Comparison of ENCODE assay signal across 10 cellular contexts in genomic region chr17:4500188-4500565, GRCh38. TPM values are rescaled to one million over a fixed set of nuclear protein-coding genes. Genes with fewer than 3 reads are reported as not detected.
A peak's percentile ranks its signal among the peaks of the same experiment; 100 is the strongest.
DNase-seq lines count a peak whose midpoint lies in the region; ATAC-seq and TF ChIP-seq lines count a peak whose summit lies in the region.
"Had no signal": no experiment of that assay in that cellular context is flagged by ENCODE, and none has a peak within 500 bp of the region (broad histone marks: within the 10 kb centered on the region; RNA-seq: fewer than 3 reads in every experiment).

No MANE protein-coding gene starts in this region.

- no peak for DNase-seq in spleen
- DNase-seq in LoVo (ENCODE audit: low spot score), result no peak
- no peak for DNase-seq in NCI-H1930 (lab: John Stamatoyannopoulos, UW)
- DNase-seq: foreskin keratinocyte; NCI-H524 treated with DMSO at 0.1 percent for 48 hours; stimulated activated CD4-positive, alpha-beta T cell treated with anti-CD3 and anti-CD28 coated beads, Interleukin-2, amount 100 ng/mL, for 48 hours had no signal

- no peak overlapping the region for H3K9ac ChIP-seq in SU-DHL-6 (ENCODE audit: low read length)
- no peak overlapping the region for H3K9ac ChIP-seq in iPS-20b (ENCODE audit: low read depth, low read length)

- H2AFZ ChIP-seq in SU-DHL-6 (ENCODE audit: low read depth, low read length, severe bottlenecking), result no peak overlapping the region

- H3K36me3 ChIP-seq in HEK293 (ENCODE audit: control insufficient read depth in 2 of 2, insufficient read depth in 1 of 2, low read length in 2 of 2), result no peaks in the 10 kb centered on the region
- no peaks in the 10 kb centered on the region for H3K36me3 ChIP-seq in SU-DHL-6 (ENCODE audit: low read length)
- no peaks in the 10 kb centered on the region for H3K36me3 ChIP-seq in iPS-20b (ENCODE audit: insufficient read depth, low read depth, low read length)
- H3K36me3 ChIP-seq in spleen, result no peaks in the 10 kb centered on the region

- POLR2A ChIA-PET in HEK293 (lab: Yijun Ruan, JAX), result interaction anchor here (2.1 kb wide), 1 partner anchor 55 kb away, joined by 5 read pairs; the partner anchor contains the start of gene MYBBP1A

- no peaks in the 10 kb centered on the region for H3K9me2 ChIP-seq in SU-DHL-6 (replicated peaks; ENCODE audit: insufficient read depth, low read length)

- H3K79me2 ChIP-seq in SU-DHL-6 (ENCODE audit: insufficient read depth, low read length), result no peaks in the 10 kb centered on the region

- H4K20me1 ChIP-seq in SU-DHL-6 (ENCODE audit: low read depth, low read length), result no peaks in the 10 kb centered on the region

- H3K27me3 ChIP-seq in SU-DHL-6 (ENCODE audit: low read length) (0 out of 2 replicates have a peak, but pooled peaks cover 5% of the 10 kb centered on the region), iPS-20b (ENCODE audit: insufficient read depth, low read length) (peaks cover 61% of the 10 kb centered on the region), spleen (replicated peaks in 1 of 7) (peaks cover 0 to 72% (median 21%) of the 10 kb centered on the region in 7 donors)

- TF ChIP-seq CTCF in HEK293 (tag by site-specific recombination; IDR thresholded peaks at IDR 0.05), result no peak
- no peak for TF ChIP-seq CTCF in SU-DHL-6 (IDR thresholded peaks at IDR 0.05; ENCODE audit: insufficient read depth, low read length, poor library complexity, severe bottlenecking)
- peak in 2 of 11 experiments; percentile 6 to 15 for TF ChIP-seq CTCF in spleen (IDR thresholded peaks at IDR 0.05 in 8 of 11, conservative IDR thresholded peaks at IDR 0.05 in 3 of 11)

- H3K4me1 ChIP-seq in HEK293 (ENCODE audit: control insufficient read depth, insufficient read depth, low read length) (no peaks in the 10 kb centered on the region), iPS-20b (ENCODE audit: insufficient read depth, low read length) (peaks cover 2% of the 10 kb centered on the region; the same call in 1 of the 2 replicates), spleen (peaks cover 37 to 83% (median 61%) of the 10 kb centered on the region in 6 donors)

- H3K4me3 ChIP-seq in HEK293 (ENCODE audit: low read depth, low read length) (no peak overlapping the region), SU-DHL-6 (ENCODE audit: insufficient read depth, low read length, poor library complexity, severe bottlenecking) (no peak overlapping the region), iPS-20b (ENCODE audit: low read length) (peak overlapping the region; percentile 65), spleen (peak overlapping the region; percentile 45 to 80 (median 62))

- no peaks in the 10 kb centered on the region for H3K9me3 ChIP-seq in HEK293 (ENCODE audit: control insufficient read depth, insufficient read depth, low read depth, low read length)
- H3K9me3 ChIP-seq in SU-DHL-6 (ENCODE audit: insufficient read depth, low read length), result no peaks in the 10 kb centered on the region
- no peaks in the 10 kb centered on the region for H3K9me3 ChIP-seq in iPS-20b (ENCODE audit: insufficient read depth, low read depth, low read length)
- no peaks in the 10 kb centered on the region for H3K9me3 ChIP-seq in spleen

- H3K27ac ChIP-seq in HEK293 (ENCODE audit: extremely low read depth, low read depth, low read length) (no peak overlapping the region), SU-DHL-6 (ENCODE audit: low read depth, low read length) (no peak overlapping the region), iPS-20b (ENCODE audit: low read length) (no peak overlapping the region), spleen (peak overlapping the region in 7 of 8 donors; percentile 12 to 81 (median 74))
- H3K27ac ChIP-seq: foreskin keratinocyte had no signal

- 5 to 9% (median 6%) methylated on average over 6 to 7 of the region's 7 CpGs for WGBS in spleen, 5 donors

- no peaks in the 10 kb centered on the region for H3F3A ChIP-seq in SU-DHL-6 (ENCODE audit: insufficient read depth)

- H3K4me2 ChIP-seq in SU-DHL-6 (ENCODE audit: low read depth, low read length, poor library complexity, severe bottlenecking), result peak overlapping the region; percentile 59

- CTCF ChIA-PET in HEK293 (lab: Yijun Ruan, JAX), result interaction anchor here (0.6 to 1.0 kb wide), 4 partner anchors 21 to 367 kb away, joined by 3 to 4 read pairs (median 3); no protein-coding TSS in a partner anchor

- intact Hi-C loops in spleen (cut with DNase I; ENCODE audit: low total_unique reads), result no loop called here

- no peak for ATAC-seq in GM21381 (IDR thresholded peaks at IDR 0.05; ENCODE audit: unreplicated experiment)
- ATAC-seq: foreskin keratinocyte had no signal

- TF ChIP-seq POLR2A in spleen (IDR thresholded peaks at IDR 0.05), result no peak

TF ChIP-seq in HEK293, 187 proteins besides CTCF, POLR2A, EP300 and RAD21:
- TF ChIP-seq ZNF768 (tag by site-specific recombination; IDR thresholded peaks at IDR 0.05) (no peak), ZNF843 (tag by site-specific recombination; IDR thresholded peaks at IDR 0.05) (no peak), ZSCAN30 (tag by site-specific recombination; IDR thresholded peaks at IDR 0.05) (no peak), SP2 (tag by site-specific recombination; IDR thresholded peaks at IDR 0.05) (0 out of 2 replicates have a peak, but pooled peaks have one; percentile 2)

RNA-seq across cellular contexts. Expression of gene SPNS2, which starts 1.5 kb away (rescaled TPM):
- total RNA-seq in spleen, result 10 to 100 TPM; 19.6 to 53.5 (median 36.6) TPM
- 10 to 100 TPM in 2 of 3 donors, 1 to 10 TPM in 1; 8.1 to 20.4 (median 13.2) TPM for polyA plus RNA-seq in spleen

RNA-seq across cellular contexts. Expression of gene MYBBP1A, which starts 55.0 kb away (rescaled TPM):
- total RNA-seq in spleen, result 10 to 100 TPM; 37.1 to 71.2 (median 54.4) TPM
- polyA plus RNA-seq in spleen, result 10 to 100 TPM; 24.7 to 48.6 (median 35.5) TPM

Comparison
In these comparisons a context has a peak if more than half of its experiments do, and no peak if none do; other contexts are left out.
1. H3K27ac ChIP-seq: peak in spleen (7 of 8); none in HEK293 (single experiment), SU-DHL-6 (single experiment) and iPS-20b (single experiment).
2. H3K4me3 ChIP-seq: peak in iPS-20b (single experiment) and spleen (8 of 8); none in HEK293 (single experiment) and SU-DHL-6 (single experiment).